7 cellular contexts compared by ENCODE assay signal in the genomic region with DNA sequence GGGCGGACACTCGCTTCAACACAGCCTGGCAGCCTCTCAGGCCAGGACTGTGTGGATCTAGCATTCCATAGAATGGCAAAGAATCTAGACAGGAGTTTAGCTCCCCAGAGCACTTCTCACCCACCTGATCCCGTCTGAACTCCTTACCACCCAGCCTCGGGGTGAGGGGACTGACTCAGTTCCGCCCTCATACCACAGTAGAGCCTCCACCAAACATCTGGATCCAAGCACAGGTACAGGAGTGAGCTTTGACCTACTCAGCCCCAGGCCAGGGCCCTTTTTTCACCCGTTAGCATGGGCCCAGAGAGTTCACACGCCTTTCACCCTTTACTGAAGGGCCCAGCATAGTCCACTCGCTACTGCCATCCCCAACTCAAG. TPM values are rescaled to one million over a fixed set of nuclear protein-coding genes. Genes with fewer than 3 reads are reported as not detected.
DNase-seq lines count a peak whose midpoint lies in the region; ATAC-seq lines count a peak whose summit lies in the region.

No MANE protein-coding gene starts in this region.

- H3K36me3 ChIP-seq in iPS-18a (ENCODE audit: control insufficient read depth, low read depth, low read length) (no peaks in the 10 kb centered on the region), stomach smooth muscle (ENCODE audit: control insufficient read depth in 2 of 2, insufficient read depth in 2 of 2, low read length in 2 of 2) (peaks cover 7 to 9% of the 10 kb centered on the region in 2 donors)

- peak overlapping the region; percentile 85 for H3K9ac ChIP-seq in iPS-18a (ENCODE audit: low read length)
- peak overlapping the region; percentile 84 to 91 for H3K9ac ChIP-seq in stomach smooth muscle (ENCODE audit: low read length in 2 of 2)

- H3K9me3 ChIP-seq in iPS-18a (ENCODE audit: control insufficient read depth, low read depth, low read length) (no peaks in the 10 kb centered on the region), stomach smooth muscle (ENCODE audit: control insufficient read depth in 2 of 2, low read length in 2 of 2) (no peaks in the 10 kb centered on the region)

- H3K4me1 ChIP-seq in iPS-18a (ENCODE audit: control insufficient read depth, low read depth, low read length) (peaks cover 2% of the 10 kb centered on the region), stomach smooth muscle (ENCODE audit: control insufficient read depth, insufficient read depth, low read length) (peaks cover 39% of the 10 kb centered on the region)

- intact Hi-C loops in activated T-helper 1 cell treated with anti-CD3 and anti-CD28 coated beads, Interleukin-12 subunit alpha, Interleukin-12 subunit beta, Interleukin-2, Interleukin-4 antibody, amounts not matched to agents 30 ng/mL and 10 ng/mL and 1 ng/mL, durations not matched to agents 14 hours and 24 hours and 36 hours (cut with micrococcal nuclease) = loop anchor here (2.0 to 5.0 kb wide), 5 partner anchors 32 to 318 kb away; a partner anchor contains a TSS

- peak overlapping the region; percentile 79 for H3K27ac Mint-ChIP-seq in activated T-helper 1 cell treated with anti-CD3 and anti-CD28 coated beads, Interleukin-12 subunit alpha, Interleukin-12 subunit beta, Interleukin-2, Interleukin-4 antibody, amounts not matched to agents 30 ng/mL and 10 ng/mL and 1 ng/mL, durations not matched to agents 14 hours and 24 hours and 36 hours

- H3K27me3 Mint-ChIP-seq in activated T-helper 1 cell treated with anti-CD3 and anti-CD28 coated beads, Interleukin-12 subunit alpha, Interleukin-12 subunit beta, Interleukin-2, Interleukin-4 antibody, amounts not matched to agents 30 ng/mL and 10 ng/mL and 1 ng/mL, durations not matched to agents 14 hours and 24 hours and 36 hours (ENCODE audit: insufficient read depth) = no peaks in the 10 kb centered on the region

- H3K27me3 ChIP-seq in iPS-18a (ENCODE audit: control insufficient read depth, insufficient read depth, low read length) (no peaks in the 10 kb centered on the region), stomach smooth muscle (ENCODE audit: control insufficient read depth in 1 of 2, insufficient read depth in 2 of 2, low read length in 2 of 2) (no peaks in the 10 kb centered on the region)

- no peaks in the 10 kb centered on the region for H3K9me3 Mint-ChIP-seq in activated T-helper 1 cell treated with anti-CD3 and anti-CD28 coated beads, Interleukin-12 subunit alpha, Interleukin-12 subunit beta, Interleukin-2, Interleukin-4 antibody, amounts not matched to agents 30 ng/mL and 10 ng/mL and 1 ng/mL, durations not matched to agents 14 hours and 24 hours and 36 hours

- H3K4me3 ChIP-seq in iPS-18a (ENCODE audit: low read length) (peak overlapping the region; percentile 82), stomach smooth muscle (ENCODE audit: low read length in 2 of 2) (peak overlapping the region; percentile 94 to 99)

- peaks cover 62% of the 10 kb centered on the region for H3K4me1 Mint-ChIP-seq in activated T-helper 1 cell treated with anti-CD3 and anti-CD28 coated beads, Interleukin-12 subunit alpha, Interleukin-12 subunit beta, Interleukin-2, Interleukin-4 antibody, amounts not matched to agents 30 ng/mL and 10 ng/mL and 1 ng/mL, durations not matched to agents 14 hours and 24 hours and 36 hours (ENCODE audit: low read depth)

- H3K27ac ChIP-seq in iPS-18a (ENCODE audit: low read length) = no peak overlapping the region
- peak overlapping the region; percentile 1 for H3K27ac ChIP-seq in stomach smooth muscle (ENCODE audit: low read length)

- H3K36me3 Mint-ChIP-seq in activated T-helper 1 cell treated with anti-CD3 and anti-CD28 coated beads, Interleukin-12 subunit alpha, Interleukin-12 subunit beta, Interleukin-2, Interleukin-4 antibody, amounts not matched to agents 30 ng/mL and 10 ng/mL and 1 ng/mL, durations not matched to agents 14 hours and 24 hours and 36 hours (ENCODE audit: low read depth) = peaks cover 41% of the 10 kb centered on the region

- no peak for DNase-seq in activated T-helper 1 cell treated with anti-CD3 and anti-CD28 coated beads, Interleukin-12 subunit alpha, Interleukin-12 subunit beta, Interleukin-2, Interleukin-4 antibody, amounts not matched to agents 30 ng/mL and 10 ng/mL and 1 ng/mL, durations not matched to agents 14 hours and 24 hours and 36 hours (ENCODE audit: low spot score)
- DNase-seq in NCI-H1417 (lab: John Stamatoyannopoulos, UW) (no peak), NCI-H2196 treated with DMSO at 0.1 percent for 48 hours (lab: John Stamatoyannopoulos, UW; ENCODE audit: unreplicated experiment) (no peak), NCI-H2081 (lab: John Stamatoyannopoulos, UW) (no peak)

- ATAC-seq in HG03432 (IDR thresholded peaks at IDR 0.05; ENCODE audit: unreplicated experiment) = peak; percentile 15

- peak overlapping the region; percentile 91 for H3K4me3 Mint-ChIP-seq in activated T-helper 1 cell treated with anti-CD3 and anti-CD28 coated beads, Interleukin-12 subunit alpha, Interleukin-12 subunit beta, Interleukin-2, Interleukin-4 antibody, amounts not matched to agents 30 ng/mL and 10 ng/mL and 1 ng/mL, durations not matched to agents 14 hours and 24 hours and 36 hours

RNA-seq across cellular contexts. Expression of a gene that starts 0.7 kb away (rescaled TPM):
- total RNA-seq in activated T-helper 1 cell treated with anti-CD3 and anti-CD28 coated beads, Interleukin-12 subunit alpha, Interleukin-12 subunit beta, Interleukin-2, Interleukin-4 antibody, amounts not matched to agents 30 ng/mL and 10 ng/mL and 1 ng/mL, durations not matched to agents 14 hours and 24 hours and 36 hours = 185 and 189 TPM in 2 replicates
